In the genomic region with DNA sequence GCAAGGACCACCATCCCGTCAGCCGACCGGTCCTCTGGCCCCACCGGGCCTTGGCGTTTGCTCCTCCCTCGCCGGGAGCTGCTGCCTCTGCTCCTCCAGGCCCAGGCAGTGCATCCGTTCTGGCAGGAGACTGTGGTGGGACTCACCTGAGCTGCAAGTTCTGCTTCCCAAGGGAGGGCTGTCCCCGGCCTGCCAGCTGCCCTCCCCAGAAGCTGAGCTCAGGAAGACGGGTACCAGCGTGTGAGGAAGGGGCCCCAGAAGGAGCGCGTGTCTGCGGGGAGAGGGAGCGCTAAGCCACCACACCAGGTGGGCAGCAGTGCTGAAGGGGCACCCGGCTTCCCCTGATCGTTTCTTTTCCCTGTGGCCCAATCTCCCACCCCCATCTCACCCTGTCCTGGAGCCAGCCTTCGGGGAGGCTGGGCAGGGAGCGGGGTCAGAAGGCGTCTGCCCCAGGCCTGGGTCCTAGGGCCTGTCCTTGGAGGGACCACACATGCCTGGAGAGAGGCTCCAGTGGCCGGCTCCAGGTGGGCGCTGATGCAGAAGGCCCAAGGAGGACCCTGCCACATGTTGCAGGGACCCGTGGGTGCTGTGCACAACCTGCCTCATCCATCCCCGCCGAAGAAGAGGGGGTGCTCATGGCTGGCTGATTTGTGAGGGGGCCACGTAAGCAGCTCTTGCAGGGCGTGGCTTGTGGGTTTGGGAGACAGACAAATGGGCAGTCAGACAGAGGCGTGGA, we compare ENCODE assay signal across 1 cellular context.
TF ChIP-seq lines count a peak whose summit lies in the region.

No MANE protein-coding gene starts in this region.

TF ChIP-seq in K562, 482 proteins besides CTCF, POLR2A, EP300 and RAD21:
- TF ChIP-seq STAG1 (CRISPR knock-in tag; IDR thresholded peaks at IDR 0.05; ENCODE audit: borderline replicate concordance) (no peak), DMBX1 (CRISPR knock-in tag; IDR thresholded peaks at IDR 0.05; ENCODE audit: borderline replicate concordance) (no peak), CAMTA2 (CRISPR knock-in tag; conservative IDR thresholded peaks at IDR 0.05) (no peak), TBP (optimal IDR thresholded peaks at IDR 0.05; ENCODE audit: low read depth, low read length) (no peak), DNMT1 (IDR thresholded peaks at IDR 0.05) (no peak), HOXB6 (CRISPR knock-in tag; IDR thresholded peaks at IDR 0.05; ENCODE audit: borderline replicate concordance) (no peak)
- TF ChIP-seq, protein P1, sequence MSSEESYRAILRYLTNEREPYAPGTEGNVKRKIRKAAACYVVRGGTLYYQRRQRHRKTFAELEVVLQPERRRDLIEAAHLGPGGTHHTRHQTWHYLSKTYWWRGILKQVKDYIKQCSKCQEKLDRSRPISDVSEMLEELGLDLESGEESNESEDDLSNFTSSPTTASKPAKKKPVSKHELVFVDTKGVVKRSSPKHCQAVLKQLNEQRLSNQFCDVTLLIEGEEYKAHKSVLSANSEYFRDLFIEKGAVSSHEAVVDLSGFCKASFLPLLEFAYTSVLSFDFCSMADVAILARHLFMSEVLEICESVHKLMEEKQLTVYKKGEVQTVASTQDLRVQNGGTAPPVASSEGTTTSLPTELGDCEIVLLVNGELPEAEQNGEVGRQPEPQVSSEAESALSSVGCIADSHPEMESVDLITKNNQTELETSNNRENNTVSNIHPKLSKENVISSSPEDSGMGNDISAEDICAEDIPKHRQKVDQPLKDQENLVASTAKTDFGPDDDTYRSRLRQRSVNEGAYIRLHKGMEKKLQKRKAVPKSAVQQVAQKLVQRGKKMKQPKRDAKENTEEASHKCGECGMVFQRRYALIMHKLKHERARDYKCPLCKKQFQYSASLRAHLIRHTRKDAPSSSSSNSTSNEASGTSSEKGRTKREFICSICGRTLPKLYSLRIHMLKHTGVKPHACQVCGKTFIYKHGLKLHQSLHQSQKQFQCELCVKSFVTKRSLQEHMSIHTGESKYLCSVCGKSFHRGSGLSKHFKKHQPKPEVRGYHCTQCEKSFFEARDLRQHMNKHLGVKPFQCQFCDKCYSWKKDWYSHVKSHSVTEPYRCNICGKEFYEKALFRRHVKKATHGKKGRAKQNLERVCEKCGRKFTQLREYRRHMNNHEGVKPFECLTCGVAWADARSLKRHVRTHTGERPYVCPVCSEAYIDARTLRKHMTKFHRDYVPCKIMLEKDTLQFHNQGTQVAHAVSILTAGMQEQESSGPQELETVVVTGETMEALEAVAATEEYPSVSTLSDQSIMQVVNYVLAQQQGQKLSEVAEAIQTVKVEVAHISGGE (CRISPR knock-in tag; IDR thresholded peaks at IDR 0.05) = no peak
